9 cellular contexts compared by ENCODE assay signal in the genomic region with DNA sequence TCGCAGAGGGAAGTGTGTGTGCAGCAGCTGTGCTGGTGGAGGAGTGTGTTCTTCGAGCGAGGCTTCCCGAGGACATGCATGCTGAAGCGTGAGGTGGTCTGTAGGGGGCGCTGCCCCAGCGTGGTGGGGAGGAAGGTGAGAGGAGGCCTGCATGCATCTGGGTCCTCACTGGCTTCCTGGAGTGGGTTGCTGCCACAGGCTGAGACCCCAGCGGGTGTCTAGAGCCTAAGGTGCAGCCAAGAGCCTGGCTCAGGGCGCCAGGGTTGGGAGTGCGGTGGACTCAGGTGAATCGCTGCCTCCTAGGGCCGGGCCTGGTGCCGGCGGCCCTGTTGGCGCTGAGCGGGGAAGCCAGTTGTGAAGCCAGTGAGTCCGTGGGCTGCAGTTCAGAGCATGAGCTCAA. TPM values are rescaled to one million over a fixed set of nuclear protein-coding genes. Genes with fewer than 3 reads are reported as not detected.
DNase-seq lines count a peak whose midpoint lies in the region; ATAC-seq and TF ChIP-seq lines count a peak whose summit lies in the region.
"Had no signal": no experiment of that assay in that cellular context is flagged by ENCODE, and none has a peak within 500 bp of the region (broad histone marks: within the 10 kb centered on the region; RNA-seq: fewer than 3 reads in every experiment).

No MANE protein-coding gene starts in this region.

- CTCF ChIA-PET in activated CD8-positive, alpha-beta T cell treated with anti-CD3 and anti-CD28 coated beads, Interleukin-2, amount 10 ng/mL, durations not matched to agents 7 days and 5 days (lab: Charles Lee): interaction anchor here (1.2 kb wide), 1 partner anchor 24 kb away, joined by 3 read pairs; no protein-coding TSS in a partner anchor

- DNase-seq in activated CD4-positive, alpha-beta T cell treated with anti-CD3 and anti-CD28 coated beads, Interleukin-2, amount 10 ng/mL, durations not matched to agents 24 days and 14 days: peak; percentile 70
- DNase-seq in activated CD4-positive, alpha-beta T cell treated with anti-CD3 and anti-CD28 coated beads for 4 hours: no peak
- DNase-seq in activated CD8-positive, alpha-beta T cell treated with anti-CD3 and anti-CD28 coated beads, Interleukin-2, amount 10 ng/mL, durations not matched to agents 7 days and 5 days: peak; percentile 45
- no peak for DNase-seq in retinal pigment epithelial cell (ENCODE audit: low read depth)
- DNase-seq: NCI-H1417 treated with DMSO at 0.1 percent for 48 hours had no signal

- POLR2A ChIA-PET in activated CD8-positive, alpha-beta T cell treated with anti-CD3 and anti-CD28 coated beads, Interleukin-2, amount 10 ng/mL, durations not matched to agents 7 days and 5 days (lab: Charles Lee): interaction anchor here (1.1 kb wide), 1 partner anchor 11 kb away, joined by 3 read pairs; no protein-coding TSS in a partner anchor

- intact Hi-C loops in activated CD4-positive, alpha-beta T cell treated with anti-CD3 and anti-CD28 coated beads, Interleukin-2, amount 10 ng/mL, durations not matched to agents 24 days and 14 days (cut with micrococcal nuclease): no loop called here

- H3K36me3 Mint-ChIP-seq in activated CD4-positive, alpha-beta T cell treated with anti-CD3 and anti-CD28 coated beads, Interleukin-2, amount 10 ng/mL, durations not matched to agents 24 days and 14 days (ENCODE audit: low read depth): peaks cover 57% of the 10 kb centered on the region
- H3K36me3 Mint-ChIP-seq in activated CD8-positive, alpha-beta T cell treated with anti-CD3 and anti-CD28 coated beads, Interleukin-2, amount 10 ng/mL, durations not matched to agents 7 days and 5 days (ENCODE audit: low read depth): peaks cover 50% of the 10 kb centered on the region

- H3K4me3 Mint-ChIP-seq in activated CD4-positive, alpha-beta T cell treated with anti-CD3 and anti-CD28 coated beads, Interleukin-2, amount 10 ng/mL, durations not matched to agents 24 days and 14 days: no peak overlapping the region
- H3K4me3 Mint-ChIP-seq in activated CD8-positive, alpha-beta T cell treated with anti-CD3 and anti-CD28 coated beads, Interleukin-2, amount 10 ng/mL, durations not matched to agents 7 days and 5 days: no peak overlapping the region
- H3K4me3 Mint-ChIP-seq: CD4-positive, CD25-positive, alpha-beta regulatory T cell had no signal

- no peaks in the 10 kb centered on the region for H3K9me3 Mint-ChIP-seq in activated CD4-positive, alpha-beta T cell treated with anti-CD3 and anti-CD28 coated beads, Interleukin-2, amount 10 ng/mL, durations not matched to agents 24 days and 14 days
- H3K9me3 Mint-ChIP-seq in activated CD8-positive, alpha-beta T cell treated with anti-CD3 and anti-CD28 coated beads, Interleukin-2, amount 10 ng/mL, durations not matched to agents 7 days and 5 days (ENCODE audit: insufficient read depth): no peaks in the 10 kb centered on the region

- no peaks in the 10 kb centered on the region for H3K27me3 Mint-ChIP-seq in activated CD4-positive, alpha-beta T cell treated with anti-CD3 and anti-CD28 coated beads, Interleukin-2, amount 10 ng/mL, durations not matched to agents 24 days and 14 days
- no peaks in the 10 kb centered on the region for H3K27me3 Mint-ChIP-seq in activated CD8-positive, alpha-beta T cell treated with anti-CD3 and anti-CD28 coated beads, Interleukin-2, amount 10 ng/mL, durations not matched to agents 7 days and 5 days (ENCODE audit: low read depth)
- H3K27me3 Mint-ChIP-seq: CD4-positive, CD25-positive, alpha-beta regulatory T cell had no signal

- no peak overlapping the region for H3K4me3 ChIP-seq in retinal pigment epithelial cell (ENCODE audit: low read length)
- H3K4me3 ChIP-seq: tibial nerve had no signal

- no peak overlapping the region for H3K27ac Mint-ChIP-seq in activated CD4-positive, alpha-beta T cell treated with anti-CD3 and anti-CD28 coated beads, Interleukin-2, amount 10 ng/mL, durations not matched to agents 24 days and 14 days
- H3K27ac Mint-ChIP-seq in activated CD8-positive, alpha-beta T cell treated with anti-CD3 and anti-CD28 coated beads, Interleukin-2, amount 10 ng/mL, durations not matched to agents 7 days and 5 days: peak overlapping the region; percentile 44
- H3K27ac Mint-ChIP-seq: CD4-positive, CD25-positive, alpha-beta regulatory T cell had no signal

- H3K4me1 Mint-ChIP-seq in activated CD4-positive, alpha-beta T cell treated with anti-CD3 and anti-CD28 coated beads, Interleukin-2, amount 10 ng/mL, durations not matched to agents 24 days and 14 days: no peaks in the 10 kb centered on the region
- H3K4me1 Mint-ChIP-seq in activated CD8-positive, alpha-beta T cell treated with anti-CD3 and anti-CD28 coated beads, Interleukin-2, amount 10 ng/mL, durations not matched to agents 7 days and 5 days (ENCODE audit: low read depth): peaks cover 5% of the 10 kb centered on the region

- ATAC-seq in activated CD8-positive, alpha-beta T cell treated with anti-CD3 and anti-CD28 coated beads, Interleukin-2, amount 10 ng/mL, durations not matched to agents 7 days and 5 days: peak; percentile 27
- ATAC-seq in HG03565 (IDR thresholded peaks at IDR 0.05; ENCODE audit: unreplicated experiment) (no peak), HG03469 (IDR thresholded peaks at IDR 0.05; ENCODE audit: unreplicated experiment) (no peak)

- peak; percentile 54 for TF ChIP-seq CTCF in retinal pigment epithelial cell (conservative IDR thresholded peaks at IDR 0.05; ENCODE audit: low read depth, low read length)

RNA-seq across cellular contexts. Expression of a gene that starts 7.5 kb away (rescaled TPM):
- total RNA-seq in activated CD4-positive, alpha-beta T cell treated with anti-CD3 and anti-CD28 coated beads, Interleukin-2, amount 10 ng/mL, durations not matched to agents 24 days and 14 days: 2.9 and 3.2 TPM in 2 replicates
- total RNA-seq in activated CD8-positive, alpha-beta T cell treated with anti-CD3 and anti-CD28 coated beads, Interleukin-2, amount 10 ng/mL, durations not matched to agents 7 days and 5 days: 1 to 10 TPM; 6.3 to 7.8 TPM
- total RNA-seq: CD4-positive, CD25-positive, alpha-beta regulatory T cell had no signal

RNA-seq across cellular contexts. Expression of a gene that starts 19.9 kb away (rescaled TPM):
- total RNA-seq in activated CD4-positive, alpha-beta T cell treated with anti-CD3 and anti-CD28 coated beads, Interleukin-2, amount 10 ng/mL, durations not matched to agents 24 days and 14 days: 30.7 and 31.5 TPM in 2 replicates
- 10 to 100 TPM; 25.6 to 28.4 TPM for total RNA-seq in activated CD8-positive, alpha-beta T cell treated with anti-CD3 and anti-CD28 coated beads, Interleukin-2, amount 10 ng/mL, durations not matched to agents 7 days and 5 days

RNA-seq across cellular contexts. Expression of a gene that starts 28.6 kb away (rescaled TPM):
- total RNA-seq in activated CD4-positive, alpha-beta T cell treated with anti-CD3 and anti-CD28 coated beads, Interleukin-2, amount 10 ng/mL, durations not matched to agents 24 days and 14 days: 11.8 and 12.7 TPM in 2 replicates
- total RNA-seq in activated CD8-positive, alpha-beta T cell treated with anti-CD3 and anti-CD28 coated beads, Interleukin-2, amount 10 ng/mL, durations not matched to agents 7 days and 5 days: 10 to 100 TPM; 21.4 to 23.1 TPM

RNA-seq across cellular contexts. Expression of a gene that starts 32.9 kb away (rescaled TPM):
- total RNA-seq in activated CD4-positive, alpha-beta T cell treated with anti-CD3 and anti-CD28 coated beads, Interleukin-2, amount 10 ng/mL, durations not matched to agents 24 days and 14 days: 0.75 and 0.78 TPM in 2 replicates
- total RNA-seq in activated CD8-positive, alpha-beta T cell treated with anti-CD3 and anti-CD28 coated beads, Interleukin-2, amount 10 ng/mL, durations not matched to agents 7 days and 5 days: 1 to 10 TPM; 1.7 to 2.2 TPM

RNA-seq across cellular contexts. Expression of a gene that starts 54.1 kb away (rescaled TPM):
- total RNA-seq in activated CD4-positive, alpha-beta T cell treated with anti-CD3 and anti-CD28 coated beads, Interleukin-2, amount 10 ng/mL, durations not matched to agents 24 days and 14 days: 35.9 and 36.5 TPM in 2 replicates
- 10 to 100 TPM; 22.7 to 23.1 TPM for total RNA-seq in activated CD8-positive, alpha-beta T cell treated with anti-CD3 and anti-CD28 coated beads, Interleukin-2, amount 10 ng/mL, durations not matched to agents 7 days and 5 days

Comparison
In these comparisons a context has a peak if more than half of its experiments do, and no peak if none do; other contexts are left out.
1. DNase-seq: peak in activated CD4-positive, alpha-beta T cell treated with anti-CD3 and anti-CD28 coated beads, Interleukin-2, amount 10 ng/mL, durations not matched to agents 24 days and 14 days (single experiment) and activated CD8-positive, alpha-beta T cell treated with anti-CD3 and anti-CD28 coated beads, Interleukin-2, amount 10 ng/mL, durations not matched to agents 7 days and 5 days (single experiment); none in activated CD4-positive, alpha-beta T cell treated with anti-CD3 and anti-CD28 coated beads for 4 hours (0 of 2) and retinal pigment epithelial cell (single experiment).